Comparison of ENCODE assay signal across 1 cellular context in the genomic region with DNA sequence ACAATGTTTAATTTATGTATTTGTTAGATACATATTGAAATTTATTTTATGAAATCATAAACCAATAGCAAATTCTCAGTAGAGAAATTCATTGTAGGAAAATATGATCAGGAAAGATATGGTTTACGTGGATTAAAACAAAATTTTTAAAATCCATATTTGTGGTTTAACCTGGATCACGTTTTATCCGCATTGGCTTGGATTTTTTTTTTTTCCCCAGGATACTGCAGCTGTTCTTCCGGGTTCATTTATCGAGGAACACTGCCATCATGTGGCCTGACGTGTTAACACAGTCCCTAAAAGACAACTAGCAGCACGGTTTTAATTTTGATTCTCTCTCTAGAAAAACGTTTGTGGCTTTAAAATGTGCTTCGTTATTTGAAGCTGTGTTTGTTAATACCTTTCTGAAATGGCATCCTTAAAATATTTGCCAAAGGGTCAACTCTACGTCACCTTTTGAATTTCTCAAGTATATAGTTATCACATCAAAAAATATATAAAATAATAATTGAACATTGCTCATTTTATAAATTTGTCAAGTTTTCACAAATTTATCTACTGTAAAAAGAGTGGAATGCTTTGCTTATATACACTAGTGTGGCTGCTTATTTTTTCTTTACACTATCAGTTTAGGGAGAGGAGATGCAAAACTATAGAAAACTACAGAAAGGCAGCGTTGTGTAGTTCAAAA.
A peak's percentile ranks its signal among the peaks of the same experiment; 100 is the strongest.
TF ChIP-seq lines count a peak whose summit lies in the region.

No MANE protein-coding gene starts in this region.

TF ChIP-seq in HepG2, 621 proteins besides CTCF, POLR2A, EP300 and RAD21 (continued from another document and continues in another):
- TF ChIP-seq, protein P1, sequence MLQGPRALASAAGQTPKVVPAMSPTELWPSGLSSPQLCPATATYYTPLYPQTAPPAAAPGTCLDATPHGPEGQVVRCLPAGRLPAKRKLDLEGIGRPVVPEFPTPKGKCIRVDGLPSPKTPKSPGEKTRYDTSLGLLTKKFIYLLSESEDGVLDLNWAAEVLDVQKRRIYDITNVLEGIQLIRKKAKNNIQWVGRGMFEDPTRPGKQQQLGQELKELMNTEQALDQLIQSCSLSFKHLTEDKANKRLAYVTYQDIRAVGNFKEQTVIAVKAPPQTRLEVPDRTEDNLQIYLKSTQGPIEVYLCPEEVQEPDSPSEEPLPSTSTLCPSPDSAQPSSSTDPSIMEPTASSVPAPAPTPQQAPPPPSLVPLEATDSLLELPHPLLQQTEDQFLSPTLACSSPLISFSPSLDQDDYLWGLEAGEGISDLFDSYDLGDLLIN (CRISPR knock-in tag; IDR thresholded peaks at IDR 0.05; ENCODE audit: borderline replicate concordance) = no peak
- TF ChIP-seq TCF7L2 (IDR thresholded peaks at IDR 0.05; ENCODE audit: low read depth, low read length) (no peak), GABPB1 (CRISPR knock-in tag; IDR thresholded peaks at IDR 0.05) (no peak), ATF7 (IDR thresholded peaks at IDR 0.05) (no peak), ATF7 (CRISPR knock-in tag; IDR thresholded peaks at IDR 0.05) (no peak), ZFP36L2 (CRISPR knock-in tag; IDR thresholded peaks at IDR 0.05) (no peak), ZNF121 (CRISPR knock-in tag; IDR thresholded peaks at IDR 0.05) (no peak), ZNF782 (CRISPR knock-in tag; IDR thresholded peaks at IDR 0.05; ENCODE audit: borderline replicate concordance) (no peak), STAG1 (CRISPR knock-in tag; IDR thresholded peaks at IDR 0.05) (peak; percentile 94), ZNF124 (CRISPR knock-in tag; IDR thresholded peaks at IDR 0.05) (no peak), MTF2 (CRISPR knock-in tag; IDR thresholded peaks at IDR 0.05; ENCODE audit: borderline replicate concordance) (no peak), HDAC1 (CRISPR knock-in tag; IDR thresholded peaks at IDR 0.05) (no peak), IRX3 (CRISPR knock-in tag; IDR thresholded peaks at IDR 0.05; ENCODE audit: borderline replicate concordance, low read depth) (no peak), ZKSCAN8 (CRISPR knock-in tag; IDR thresholded peaks at IDR 0.05; ENCODE audit: borderline replicate concordance) (0 out of 2 replicates have a peak, but pooled peaks have one; percentile 52), ZZZ3 (CRISPR knock-in tag; IDR thresholded peaks at IDR 0.05; ENCODE audit: borderline replicate concordance) (no peak), JUN (CRISPR knock-in tag; IDR thresholded peaks at IDR 0.05) (no peak), SRF (IDR thresholded peaks at IDR 0.05; ENCODE audit: low read depth, low read length) (no peak), SRSF4 (IDR thresholded peaks at IDR 0.05; ENCODE audit: low read depth, low read length, poor library complexity, severe bottlenecking) (no peak), GATAD2A (CRISPR knock-in tag; IDR thresholded peaks at IDR 0.05) (peak; percentile 63), ZMYM3 (CRISPR knock-in tag; IDR thresholded peaks at IDR 0.05) (no peak), ZNF570 (CRISPR knock-in tag; IDR thresholded peaks at IDR 0.05; ENCODE audit: borderline replicate concordance) (no peak), RXRB (CRISPR knock-in tag; IDR thresholded peaks at IDR 0.05; ENCODE audit: borderline replicate concordance) (peak; percentile 42; the same call in 1 of the 2 replicates), POLR2G (IDR thresholded peaks at IDR 0.05; ENCODE audit: low read depth, low read length) (no peak), THAP11 (CRISPR knock-in tag; IDR thresholded peaks at IDR 0.05) (peak; percentile 29; the same call in 1 of the 2 replicates), ZNF567 (CRISPR knock-in tag; IDR thresholded peaks at IDR 0.05; ENCODE audit: borderline replicate concordance) (no peak), ZNF678 (CRISPR knock-in tag; IDR thresholded peaks at IDR 0.05) (no peak), TBL1XR1 (IDR thresholded peaks at IDR 0.05; ENCODE audit: borderline replicate concordance, low read length, partially characterized antibody) (no peak)
- TF ChIP-seq, protein P2, sequence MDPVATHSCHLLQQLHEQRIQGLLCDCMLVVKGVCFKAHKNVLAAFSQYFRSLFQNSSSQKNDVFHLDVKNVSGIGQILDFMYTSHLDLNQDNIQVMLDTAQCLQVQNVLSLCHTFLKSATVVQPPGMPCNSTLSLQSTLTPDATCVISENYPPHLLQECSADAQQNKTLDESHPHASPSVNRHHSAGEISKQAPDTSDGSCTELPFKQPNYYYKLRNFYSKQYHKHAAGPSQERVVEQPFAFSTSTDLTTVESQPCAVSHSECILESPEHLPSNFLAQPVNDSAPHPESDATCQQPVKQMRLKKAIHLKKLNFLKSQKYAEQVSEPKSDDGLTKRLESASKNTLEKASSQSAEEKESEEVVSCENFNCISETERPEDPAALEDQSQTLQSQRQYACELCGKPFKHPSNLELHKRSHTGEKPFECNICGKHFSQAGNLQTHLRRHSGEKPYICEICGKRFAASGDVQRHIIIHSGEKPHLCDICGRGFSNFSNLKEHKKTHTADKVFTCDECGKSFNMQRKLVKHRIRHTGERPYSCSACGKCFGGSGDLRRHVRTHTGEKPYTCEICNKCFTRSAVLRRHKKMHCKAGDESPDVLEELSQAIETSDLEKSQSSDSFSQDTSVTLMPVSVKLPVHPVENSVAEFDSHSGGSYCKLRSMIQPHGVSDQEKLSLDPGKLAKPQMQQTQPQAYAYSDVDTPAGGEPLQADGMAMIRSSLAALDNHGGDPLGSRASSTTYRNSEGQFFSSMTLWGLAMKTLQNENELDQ (CRISPR knock-in tag; IDR thresholded peaks at IDR 0.05; ENCODE audit: borderline replicate concordance) = no peak
- TF ChIP-seq, protein P3, sequence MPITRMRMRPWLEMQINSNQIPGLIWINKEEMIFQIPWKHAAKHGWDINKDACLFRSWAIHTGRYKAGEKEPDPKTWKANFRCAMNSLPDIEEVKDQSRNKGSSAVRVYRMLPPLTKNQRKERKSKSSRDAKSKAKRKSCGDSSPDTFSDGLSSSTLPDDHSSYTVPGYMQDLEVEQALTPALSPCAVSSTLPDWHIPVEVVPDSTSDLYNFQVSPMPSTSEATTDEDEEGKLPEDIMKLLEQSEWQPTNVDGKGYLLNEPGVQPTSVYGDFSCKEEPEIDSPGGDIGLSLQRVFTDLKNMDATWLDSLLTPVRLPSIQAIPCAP (CRISPR knock-in tag; IDR thresholded peaks at IDR 0.05; ENCODE audit: low read depth) = no peak
- TF ChIP-seq, protein P4, sequence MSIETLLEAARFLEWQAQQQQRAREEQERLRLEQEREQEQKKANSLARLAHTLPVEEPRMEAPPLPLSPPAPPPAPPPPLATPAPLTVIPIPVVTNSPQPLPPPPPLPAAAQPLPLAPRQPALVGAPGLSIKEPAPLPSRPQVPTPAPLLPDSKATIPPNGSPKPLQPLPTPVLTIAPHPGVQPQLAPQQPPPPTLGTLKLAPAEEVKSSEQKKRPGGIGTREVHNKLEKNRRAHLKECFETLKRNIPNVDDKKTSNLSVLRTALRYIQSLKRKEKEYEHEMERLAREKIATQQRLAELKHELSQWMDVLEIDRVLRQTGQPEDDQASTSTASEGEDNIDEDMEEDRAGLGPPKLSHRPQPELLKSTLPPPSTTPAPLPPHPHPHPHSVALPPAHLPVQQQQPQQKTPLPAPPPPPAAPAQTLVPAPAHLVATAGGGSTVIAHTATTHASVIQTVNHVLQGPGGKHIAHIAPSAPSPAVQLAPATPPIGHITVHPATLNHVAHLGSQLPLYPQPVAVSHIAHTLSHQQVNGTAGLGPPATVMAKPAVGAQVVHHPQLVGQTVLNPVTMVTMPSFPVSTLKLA (IDR thresholded peaks at IDR 0.05) = no peak
- TF ChIP-seq, protein P5, sequence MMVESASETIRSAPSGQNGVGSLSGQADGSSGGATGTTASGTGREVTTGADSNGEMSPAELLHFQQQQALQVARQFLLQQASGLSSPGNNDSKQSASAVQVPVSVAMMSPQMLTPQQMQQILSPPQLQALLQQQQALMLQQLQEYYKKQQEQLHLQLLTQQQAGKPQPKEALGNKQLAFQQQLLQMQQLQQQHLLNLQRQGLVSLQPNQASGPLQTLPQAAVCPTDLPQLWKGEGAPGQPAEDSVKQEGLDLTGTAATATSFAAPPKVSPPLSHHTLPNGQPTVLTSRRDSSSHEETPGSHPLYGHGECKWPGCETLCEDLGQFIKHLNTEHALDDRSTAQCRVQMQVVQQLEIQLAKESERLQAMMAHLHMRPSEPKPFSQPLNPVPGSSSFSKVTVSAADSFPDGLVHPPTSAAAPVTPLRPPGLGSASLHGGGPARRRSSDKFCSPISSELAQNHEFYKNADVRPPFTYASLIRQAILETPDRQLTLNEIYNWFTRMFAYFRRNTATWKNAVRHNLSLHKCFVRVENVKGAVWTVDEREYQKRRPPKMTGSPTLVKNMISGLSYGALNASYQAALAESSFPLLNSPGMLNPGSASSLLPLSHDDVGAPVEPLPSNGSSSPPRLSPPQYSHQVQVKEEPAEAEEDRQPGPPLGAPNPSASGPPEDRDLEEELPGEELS (CRISPR knock-in tag; IDR thresholded peaks at IDR 0.05) = no peak
- TF ChIP-seq, protein P6, sequence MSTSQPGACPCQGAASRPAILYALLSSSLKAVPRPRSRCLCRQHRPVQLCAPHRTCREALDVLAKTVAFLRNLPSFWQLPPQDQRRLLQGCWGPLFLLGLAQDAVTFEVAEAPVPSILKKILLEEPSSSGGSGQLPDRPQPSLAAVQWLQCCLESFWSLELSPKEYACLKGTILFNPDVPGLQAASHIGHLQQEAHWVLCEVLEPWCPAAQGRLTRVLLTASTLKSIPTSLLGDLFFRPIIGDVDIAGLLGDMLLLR (CRISPR knock-in tag; IDR thresholded peaks at IDR 0.05) = no peak
- TF ChIP-seq, protein P7, sequence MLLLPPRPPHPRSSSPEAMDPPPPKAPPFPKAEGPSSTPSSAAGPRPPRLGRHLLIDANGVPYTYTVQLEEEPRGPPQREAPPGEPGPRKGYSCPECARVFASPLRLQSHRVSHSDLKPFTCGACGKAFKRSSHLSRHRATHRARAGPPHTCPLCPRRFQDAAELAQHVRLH (CRISPR knock-in tag; IDR thresholded peaks at IDR 0.05; ENCODE audit: borderline replicate concordance, low read depth) = no peak
- TF ChIP-seq, protein P8, sequence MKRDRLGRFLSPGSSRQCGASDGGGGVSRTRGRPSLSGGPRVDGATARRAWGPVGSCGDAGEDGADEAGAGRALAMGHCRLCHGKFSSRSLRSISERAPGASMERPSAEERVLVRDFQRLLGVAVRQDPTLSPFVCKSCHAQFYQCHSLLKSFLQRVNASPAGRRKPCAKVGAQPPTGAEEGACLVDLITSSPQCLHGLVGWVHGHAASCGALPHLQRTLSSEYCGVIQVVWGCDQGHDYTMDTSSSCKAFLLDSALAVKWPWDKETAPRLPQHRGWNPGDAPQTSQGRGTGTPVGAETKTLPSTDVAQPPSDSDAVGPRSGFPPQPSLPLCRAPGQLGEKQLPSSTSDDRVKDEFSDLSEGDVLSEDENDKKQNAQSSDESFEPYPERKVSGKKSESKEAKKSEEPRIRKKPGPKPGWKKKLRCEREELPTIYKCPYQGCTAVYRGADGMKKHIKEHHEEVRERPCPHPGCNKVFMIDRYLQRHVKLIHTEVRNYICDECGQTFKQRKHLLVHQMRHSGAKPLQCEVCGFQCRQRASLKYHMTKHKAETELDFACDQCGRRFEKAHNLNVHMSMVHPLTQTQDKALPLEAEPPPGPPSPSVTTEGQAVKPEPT (CRISPR knock-in tag; IDR thresholded peaks at IDR 0.05; ENCODE audit: low read depth) = no peak
- TF ChIP-seq, protein P9, sequence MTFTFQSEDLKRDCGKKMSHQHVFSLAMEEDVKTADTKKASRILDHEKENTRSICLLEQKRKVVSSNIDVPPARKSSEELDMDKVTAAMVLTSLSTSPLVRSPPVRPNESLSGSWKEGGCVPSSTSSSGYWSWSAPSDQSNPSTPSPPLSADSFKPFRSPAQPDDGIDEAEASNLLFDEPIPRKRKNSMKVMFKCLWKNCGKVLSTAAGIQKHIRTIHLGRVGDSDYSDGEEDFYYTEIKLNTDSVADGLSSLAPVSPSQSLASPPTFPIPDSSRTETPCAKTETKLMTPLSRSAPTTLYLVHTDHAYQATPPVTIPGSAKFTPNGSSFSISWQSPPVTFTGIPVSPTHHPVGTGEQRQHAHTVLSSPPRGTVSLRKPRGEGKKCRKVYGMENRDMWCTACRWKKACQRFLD (CRISPR knock-in tag; IDR thresholded peaks at IDR 0.05; ENCODE audit: borderline replicate concordance) = no peak
- TF ChIP-seq, protein P10, sequence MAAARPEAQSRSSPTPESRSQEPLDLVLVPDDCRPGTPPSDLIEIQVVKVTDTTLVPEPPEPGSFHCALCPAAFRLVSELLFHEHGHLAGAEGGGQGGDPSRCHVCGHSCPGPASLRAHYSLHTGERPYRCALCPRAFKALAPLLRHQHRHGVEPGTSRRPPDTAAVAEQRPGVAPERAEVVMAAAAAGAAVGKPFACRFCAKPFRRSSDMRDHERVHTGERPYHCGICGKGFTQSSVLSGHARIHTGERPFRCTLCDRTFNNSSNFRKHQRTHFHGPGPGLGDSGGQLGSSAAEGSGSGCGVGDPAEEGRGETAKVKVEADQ (CRISPR knock-in tag; IDR thresholded peaks at IDR 0.05; ENCODE audit: borderline replicate concordance) = no peak
- TF ChIP-seq, protein P11, sequence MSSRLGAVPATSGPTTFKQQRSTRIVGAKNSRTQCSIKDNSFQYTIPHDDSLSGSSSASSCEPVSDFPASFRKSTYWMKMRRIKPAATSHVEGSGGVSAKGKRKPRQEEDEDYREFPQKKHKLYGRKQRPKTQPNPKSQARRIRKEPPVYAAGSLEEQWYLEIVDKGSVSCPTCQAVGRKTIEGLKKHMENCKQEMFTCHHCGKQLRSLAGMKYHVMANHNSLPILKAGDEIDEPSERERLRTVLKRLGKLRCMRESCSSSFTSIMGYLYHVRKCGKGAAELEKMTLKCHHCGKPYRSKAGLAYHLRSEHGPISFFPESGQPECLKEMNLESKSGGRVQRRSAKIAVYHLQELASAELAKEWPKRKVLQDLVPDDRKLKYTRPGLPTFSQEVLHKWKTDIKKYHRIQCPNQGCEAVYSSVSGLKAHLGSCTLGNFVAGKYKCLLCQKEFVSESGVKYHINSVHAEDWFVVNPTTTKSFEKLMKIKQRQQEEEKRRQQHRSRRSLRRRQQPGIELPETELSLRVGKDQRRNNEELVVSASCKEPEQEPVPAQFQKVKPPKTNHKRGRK (CRISPR knock-in tag; IDR thresholded peaks at IDR 0.05) = no peak
- TF ChIP-seq, protein P12, sequence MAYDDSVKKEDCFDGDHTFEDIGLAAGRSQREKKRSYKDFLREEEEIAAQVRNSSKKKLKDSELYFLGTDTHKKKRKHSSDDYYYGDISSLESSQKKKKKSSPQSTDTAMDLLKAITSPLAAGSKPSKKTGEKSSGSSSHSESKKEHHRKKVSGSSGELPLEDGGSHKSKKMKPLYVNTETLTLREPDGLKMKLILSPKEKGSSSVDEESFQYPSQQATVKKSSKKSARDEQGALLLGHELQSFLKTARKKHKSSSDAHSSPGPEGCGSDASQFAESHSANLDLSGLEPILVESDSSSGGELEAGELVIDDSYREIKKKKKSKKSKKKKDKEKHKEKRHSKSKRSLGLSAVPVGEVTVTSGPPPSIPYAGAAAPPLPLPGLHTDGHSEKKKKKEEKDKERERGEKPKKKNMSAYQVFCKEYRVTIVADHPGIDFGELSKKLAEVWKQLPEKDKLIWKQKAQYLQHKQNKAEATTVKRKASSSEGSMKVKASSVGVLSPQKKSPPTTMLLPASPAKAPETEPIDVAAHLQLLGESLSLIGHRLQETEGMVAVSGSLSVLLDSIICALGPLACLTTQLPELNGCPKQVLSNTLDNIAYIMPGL (CRISPR knock-in tag; IDR thresholded peaks at IDR 0.05; ENCODE audit: borderline replicate concordance in 1 of 2, low read depth in 1 of 2) = peak in 1 of 2 experiments; percentile 61; a peak in 1 of 4 replicates
